In genomic region chr13:82593239-82593638, GRCh38 we compare ENCODE assay signal across 28 cellular contexts.
"Had no signal": no experiment of that assay in that cellular context is flagged by ENCODE, and none has a peak within 500 bp of the region (broad histone marks: within the 10 kb centered on the region; RNA-seq: fewer than 3 reads in every experiment).

No MANE protein-coding gene starts in this region.

- ATAC-seq: effector memory CD8-positive, alpha-beta T cell; esophagus mucosa; foreskin keratinocyte; gastrocnemius medialis; gastroesophageal sphincter; heart left ventricle; heart right ventricle had no signal

- DNase-seq: colonic mucosa; cortex of kidney; dermis blood vessel endothelial cell; dorsolateral prefrontal cortex; effector CD4-positive, alpha-beta T cell; effector CD8-positive, alpha-beta T cell; effector memory CD4-positive, alpha-beta T cell; effector memory CD8-positive, alpha-beta T cell; endodermal cell; erythroblast; esophagus squamous epithelium; foreskin fibroblast; foreskin keratinocyte; foreskin melanocyte; gastrocnemius medialis; glutamatergic neuron; head of caudate nucleus; heart left ventricle; heart right ventricle had no signal

- H3K9me3 ChIP-seq: colonic mucosa, gastrocnemius medialis had no signal

- H3K27ac ChIP-seq: colonic mucosa, coronary artery, dorsolateral prefrontal cortex, epithelial cell of prostate, esophagus muscularis mucosa, esophagus squamous epithelium, foreskin keratinocyte, gastrocnemius medialis, gastroesophageal sphincter, heart left ventricle, heart right ventricle had no signal

- H3K27me3 ChIP-seq: colonic mucosa, dorsolateral prefrontal cortex, esophagus muscularis mucosa, esophagus squamous epithelium, foreskin keratinocyte, gastrocnemius medialis, gastroesophageal sphincter, heart left ventricle, heart right ventricle had no signal

- H3K4me3 ChIP-seq: colonic mucosa, coronary artery, dorsolateral prefrontal cortex, esophagus muscularis mucosa, esophagus squamous epithelium, gastrocnemius medialis, gastroesophageal sphincter, heart left ventricle, heart right ventricle had no signal

- H3K36me3 ChIP-seq: colonic mucosa, esophagus muscularis mucosa, esophagus squamous epithelium, gastrocnemius medialis, gastroesophageal sphincter, heart left ventricle, heart right ventricle had no signal

- H3K4me1 ChIP-seq: colonic mucosa, esophagus muscularis mucosa, esophagus squamous epithelium, foreskin keratinocyte, gastrocnemius medialis, gastroesophageal sphincter, heart left ventricle, heart right ventricle had no signal

- FAIRE-seq: colon, endometrium, endothelial cell of umbilical vein, frontal cortex had no signal
